ENCODE assay signal across 25 cellular contexts in the genomic region with DNA sequence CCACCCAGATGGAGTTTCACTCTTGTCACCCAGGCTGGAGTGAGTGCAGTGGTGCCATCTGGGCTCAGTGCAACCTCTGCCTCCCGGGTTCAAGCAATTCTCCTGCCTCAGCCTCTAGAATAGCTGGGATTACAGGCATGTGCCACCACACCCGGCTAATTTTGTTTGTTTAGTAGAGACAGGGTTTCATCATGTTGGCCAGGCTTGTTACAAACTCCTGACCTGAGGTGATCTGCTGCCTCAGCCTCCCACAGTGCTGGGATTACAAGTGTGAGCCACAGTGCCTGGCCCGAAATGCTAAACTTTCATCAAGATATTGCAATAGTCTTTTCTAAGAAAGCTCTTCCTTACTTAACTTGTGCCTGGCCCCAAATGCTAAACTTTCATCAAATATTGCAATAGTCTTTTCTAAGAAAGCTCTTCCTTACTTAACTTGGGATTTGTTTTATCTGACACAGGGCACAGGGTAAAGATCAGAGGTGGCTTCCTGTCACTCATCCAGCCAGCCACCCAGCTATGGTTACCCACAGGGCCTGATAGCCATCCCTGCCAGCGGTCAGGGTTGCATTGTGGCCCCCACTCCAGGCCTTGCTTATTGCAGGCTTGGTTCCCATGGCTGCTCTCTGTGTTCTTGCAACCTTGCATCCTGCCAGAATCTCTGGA.
"Had no signal": no experiment of that assay in that cellular context is flagged by ENCODE, and none has a peak within 500 bp of the region (broad histone marks: within the 10 kb centered on the region; RNA-seq: fewer than 3 reads in every experiment).

No MANE protein-coding gene starts in this region.

- H3K27me3 ChIP-seq: adrenal gland had no signal

- DNase-seq: activated B cell treated with CpG ODN at 0.5 μM for 24 hours; activated CD4-positive, alpha-beta memory T cell treated with anti-CD3 and anti-CD28 coated beads for 36 hours; activated CD4-positive, alpha-beta T cell treated with anti-CD3 and anti-CD28 coated beads for 1 hour; activated CD4-positive, alpha-beta T cell treated with anti-CD3 and anti-CD28 coated beads, Interleukin-2, amount 10 ng/mL, durations not matched to agents 24 days and 14 days; activated CD8-positive, alpha-beta memory T cell treated with anti-CD3 and anti-CD28 coated beads for 24 hours; activated gamma-delta T cell; activated naive CD4-positive, alpha-beta T cell treated with anti-CD3 and anti-CD28 coated beads for 36 hours; activated T-cell treated with anti-CD3 and anti-CD28 coated beads for 4 hours; activated T-cell treated with anti-CD3 and anti-CD28 coated beads, Interleukin-2, amount 50 U/mL, for 48 hours; adrenal gland; anterior cingulate cortex; NCI-H1105; NCI-H1436; NCI-H1694 treated with DMSO at 0.1 percent for 48 hours; NCI-H2029 treated with DMSO at 0.1 percent for 48 hours; NCI-H345; NCI-H510A; NCI-H69; NK-92 treated with Interleukin-12 subunit alpha and Interleukin-12 subunit beta, amount 100 ng/mL, for 24 hours; SIG-M5; T-helper 17 cell; T-helper 9 cell had no signal

- H3K9me3 Mint-ChIP-seq: activated CD4-positive, alpha-beta memory T cell treated with anti-CD3 and anti-CD28 coated beads for 36 hours; activated CD4-positive, alpha-beta T cell treated with anti-CD3 and anti-CD28 coated beads, Interleukin-2, amount 10 ng/mL, durations not matched to agents 24 days and 14 days; activated naive CD4-positive, alpha-beta T cell treated with anti-CD3 and anti-CD28 coated beads for 36 hours; activated T-helper 17 cell treated with anti-CD3 and anti-CD28 coated beads, Interleukin-2, amount 50 U/mL, for 72 hours had no signal

- ATAC-seq: activated T-helper 17 cell treated with anti-CD3 and anti-CD28 coated beads, Interleukin-2, amount 50 U/mL, for 72 hours; K562; T-helper 17 cell had no signal

- H3K4me1 Mint-ChIP-seq: activated B cell treated with CpG ODN at 0.5 μM for 24 hours; activated CD4-positive, alpha-beta T cell treated with anti-CD3 and anti-CD28 coated beads, Interleukin-2, amount 10 ng/mL, durations not matched to agents 24 days and 14 days; activated T-helper 17 cell treated with anti-CD3 and anti-CD28 coated beads, Interleukin-2, amount 50 U/mL, for 72 hours; T-helper 17 cell had no signal

- H3K27ac ChIP-seq: adrenal gland had no signal

- H3K36me3 ChIP-seq: adrenal gland had no signal

- H3K4me1 ChIP-seq: adrenal gland had no signal

- H3K4me3 ChIP-seq: adrenal gland, K562 had no signal

- H3K9me3 ChIP-seq: adrenal gland had no signal

- H3K36me3 Mint-ChIP-seq: activated CD4-positive, alpha-beta memory T cell treated with anti-CD3 and anti-CD28 coated beads for 36 hours; activated naive CD8-positive, alpha-beta T cell had no signal

- H3K4me3 Mint-ChIP-seq: activated B cell treated with CpG ODN at 0.5 μM for 24 hours; activated CD4-positive, alpha-beta memory T cell treated with anti-CD3 and anti-CD28 coated beads for 36 hours; activated CD4-positive, alpha-beta T cell treated with anti-CD3 and anti-CD28 coated beads, Interleukin-2, amount 10 ng/mL, durations not matched to agents 24 days and 14 days; activated naive CD4-positive, alpha-beta T cell treated with anti-CD3 and anti-CD28 coated beads for 36 hours; activated naive CD8-positive, alpha-beta T cell; activated T-helper 17 cell treated with anti-CD3 and anti-CD28 coated beads, Interleukin-2, amount 50 U/mL, for 72 hours; T-helper 17 cell had no signal

- H3K27ac Mint-ChIP-seq: activated B cell treated with CpG ODN at 0.5 μM for 24 hours; activated CD4-positive, alpha-beta memory T cell treated with anti-CD3 and anti-CD28 coated beads for 36 hours; activated CD4-positive, alpha-beta T cell treated with anti-CD3 and anti-CD28 coated beads, Interleukin-2, amount 10 ng/mL, durations not matched to agents 24 days and 14 days; activated naive CD4-positive, alpha-beta T cell treated with anti-CD3 and anti-CD28 coated beads for 36 hours; activated naive CD8-positive, alpha-beta T cell; activated T-helper 17 cell treated with anti-CD3 and anti-CD28 coated beads, Interleukin-2, amount 50 U/mL, for 72 hours; T-helper 17 cell had no signal
